ENCODE assay signal across 8 cellular contexts in genomic region chr3:173397161-173398110, GRCh38. TPM values are rescaled to one million over a fixed set of nuclear protein-coding genes. Genes with fewer than 3 reads are reported as not detected.
DNase-seq lines count a peak whose midpoint lies in the region; ATAC-seq and TF ChIP-seq lines count a peak whose summit lies in the region.

TSS of gene NLGN1 (plus strand) at chr3:173397744.

- H4K20me1 ChIP-seq in GM23248 (ENCODE audit: insufficient read depth): no peaks in the 10 kb centered on the region

- peak within 1 kb of the TSS; percentile 67 for H3K27ac ChIP-seq in GM23248
- H3K27ac ChIP-seq in breast epithelium: peak within 1 kb of the TSS; percentile 68 to 85
- peak within 1 kb of the TSS; percentile 62 for H3K27ac ChIP-seq in psoas muscle

- H3F3A ChIP-seq in GM23248 (ENCODE audit: insufficient read depth): peaks cover 46% of the 10 kb centered on the region

- intact Hi-C loops in breast epithelium (cut with DNase I; ENCODE audit: low total_unique reads) (no loop called here), psoas muscle (cut with DNase I) (no loop called here)

- H3K9me2 ChIP-seq in GM23248 (ENCODE audit: insufficient read depth): no peaks in the 10 kb centered on the region

- 0 to 1% methylated on average over 31 to 70 of the region's 70 CpGs for WGBS in GM23248 (ENCODE audit: low coverage in 1 of 2, low lambda C conversion rate in 2 of 2, missing lambda C conversion rate in 2 of 2), 2 experiments
- WGBS in psoas muscle, 3 donors: 0 to 1% (median 1%) methylated on average over 67 to 70 of the region's 70 CpGs

- H3K36me3 ChIP-seq in GM23248 (ENCODE audit: low read depth) (no peaks in the 10 kb centered on the region), breast epithelium (no peaks in the 10 kb centered on the region), iPS-15b (ENCODE audit: control insufficient read depth, insufficient read depth, low read length) (no peaks in the 10 kb centered on the region), psoas muscle (ENCODE audit: insufficient read depth in 1 of 2, low read depth in 1 of 2) (no peaks in the 10 kb centered on the region)

- TF ChIP-seq POLR2A in breast epithelium (IDR thresholded peaks at IDR 0.05): no peak

- H3K9me3 ChIP-seq in GM23248 (ENCODE audit: low read depth) (no peaks in the 10 kb centered on the region), breast epithelium (no peaks in the 10 kb centered on the region), iPS-15b (ENCODE audit: control insufficient read depth, insufficient read depth, low read length) (no peaks in the 10 kb centered on the region), psoas muscle (no peaks in the 10 kb centered on the region)

- TF ChIP-seq CTCF in breast epithelium (IDR thresholded peaks at IDR 0.05) (no peak), psoas muscle (IDR thresholded peaks at IDR 0.05) (no peak)

- H3K4me1 ChIP-seq in GM23248 (ENCODE audit: insufficient read depth) (peaks cover 25% of the 10 kb centered on the region), breast epithelium (no peaks in the 10 kb centered on the region), iPS-15b (ENCODE audit: control insufficient read depth, insufficient read depth, low read length) (peaks cover 8% of the 10 kb centered on the region), psoas muscle (peaks cover 11% of the 10 kb centered on the region)

- peak within 1 kb of the TSS; percentile 88 for H3K9ac ChIP-seq in GM23248
- peak within 1 kb of the TSS; percentile 61 for H3K9ac ChIP-seq in iPS-15b (ENCODE audit: low read depth, low read length)

- peak within 1 kb of the TSS; percentile 93 for H2AFZ ChIP-seq in GM23248

- in situ Hi-C loops in ACHN (cut with HindIII; ENCODE audit: low pct_ligation_motif_present, low pct_unique_long_range_greater_than_20kb, low sequenced_read_pairs) (no loop called here), GM23248 (cut with MboI) (no loop called here)

- H3K4me3 ChIP-seq in GM23248 (peak within 1 kb of the TSS; percentile 81), breast epithelium (peak within 1 kb of the TSS; percentile 69 to 79 (median 72)), iPS-15b (ENCODE audit: low read depth, low read length) (peak within 1 kb of the TSS; percentile 79), psoas muscle (peak within 1 kb of the TSS; percentile 73)

- ATAC-seq in psoas muscle: peak; percentile 58 to 69 (median 64)
- no peak for ATAC-seq in GM21576 (IDR thresholded peaks at IDR 0.05; ENCODE audit: unreplicated experiment)

- H3K4me2 ChIP-seq in GM23248 (ENCODE audit: unreplicated experiment): peak within 1 kb of the TSS; percentile 93

- DNase-seq in ACHN (peak; percentile 78), GM23248 (peak; percentile 93), NCI-H748 treated with DMSO at 0.1 percent for 48 hours (lab: John Stamatoyannopoulos, UW) (peak; percentile 65), breast epithelium (ENCODE audit: low spot score in 2 of 2) (peak; percentile 33 to 61), psoas muscle (peak; percentile 68 to 83), NOMO-1 treated with DMSO at 0.1 percent for 48 hours (lab: John Stamatoyannopoulos, UW; ENCODE audit: unreplicated experiment) (no peak)

- no peaks in the 10 kb centered on the region for H3K27me3 ChIP-seq in GM23248 (replicated peaks; ENCODE audit: insufficient read depth)
- no peaks in the 10 kb centered on the region for H3K27me3 ChIP-seq in breast epithelium
- H3K27me3 ChIP-seq in iPS-15b (ENCODE audit: control insufficient read depth, insufficient read depth, low read length): peaks cover 25% of the 10 kb centered on the region
- H3K27me3 ChIP-seq in psoas muscle (ENCODE audit: insufficient read depth in 3 of 3, low read length in 2 of 3): peaks cover 0 to 40% (median 0%) of the 10 kb centered on the region in 3 donors

- no peaks in the 10 kb centered on the region; the same call in 1 of the 2 replicates for H3K79me2 ChIP-seq in GM23248 (ENCODE audit: insufficient read depth)

RNA-seq across cellular contexts. Expression of gene NLGN1, which starts in this region (rescaled TPM):
- total RNA-seq in GM23248 (2014; rRNA removed; shearing (Covaris generic)): 20.1 and 23.8 TPM in 2 replicates
- polyA plus RNA-seq in GM23248 (2016; fragmentation: Nextera tagmentation; extraction: Ambion mirVana): 14.3 and 15.2 TPM in 2 replicates
- 10 to 100 TPM in 1 of 3 donors, 1 to 10 TPM in 2; 4.4 to 12.3 (median 6.9) TPM for total RNA-seq in breast epithelium
- total RNA-seq in psoas muscle: 1 to 10 TPM in 1 of 4 donors, under 1 TPM in 3; 0.54 to 1.0 (median 0.76) TPM
- under 1 TPM; 0.04 to 0.12 (median 0.07) TPM for polyA plus RNA-seq in psoas muscle

Comparison
In these comparisons a context has a peak if more than half of its experiments do, and no peak if none do; other contexts are left out.
1. RNA of gene NLGN1 (polyA plus RNA-seq): 14.3 to 15.2 TPM in GM23248; 0.04 to 0.12 TPM in psoas muscle; every median in the first group is over 10 times any median in the second.
2. Peak in every context shown above with its lines, with median percentiles within 50 percentile points of each other: H3K27ac ChIP-seq and H3K4me3 ChIP-seq.